1 cellular context compared by ENCODE assay signal in the genomic region with DNA sequence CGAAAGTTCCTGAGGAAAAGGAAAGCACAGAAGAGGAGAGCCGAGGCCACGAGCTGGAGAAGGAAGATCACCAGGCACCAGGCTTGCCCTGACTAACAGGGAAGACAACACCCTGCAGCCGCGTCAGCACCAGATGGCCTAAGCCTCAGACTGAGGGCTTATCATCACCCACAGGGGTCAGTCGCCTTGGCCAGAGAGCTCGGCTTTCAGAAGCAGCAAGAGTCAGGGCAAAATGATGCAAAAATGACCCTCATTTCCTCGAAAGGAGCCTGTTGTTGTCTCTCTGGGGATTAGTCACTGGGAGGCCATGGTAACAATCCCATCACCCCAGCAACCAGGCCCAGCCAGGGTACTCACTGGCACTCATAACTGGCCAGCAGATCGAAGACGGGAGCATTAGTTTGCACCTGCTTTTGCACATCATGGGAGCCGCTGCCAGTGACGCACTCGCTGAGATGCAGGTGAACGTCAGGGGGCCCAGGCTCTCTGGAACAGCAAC.
TF ChIP-seq lines count a peak whose summit lies in the region.

No MANE protein-coding gene starts in this region.

TF ChIP-seq in GM23338, 12 proteins besides CTCF, POLR2A, EP300 and RAD21 (continued from another document):
- TF ChIP-seq, protein P1, sequence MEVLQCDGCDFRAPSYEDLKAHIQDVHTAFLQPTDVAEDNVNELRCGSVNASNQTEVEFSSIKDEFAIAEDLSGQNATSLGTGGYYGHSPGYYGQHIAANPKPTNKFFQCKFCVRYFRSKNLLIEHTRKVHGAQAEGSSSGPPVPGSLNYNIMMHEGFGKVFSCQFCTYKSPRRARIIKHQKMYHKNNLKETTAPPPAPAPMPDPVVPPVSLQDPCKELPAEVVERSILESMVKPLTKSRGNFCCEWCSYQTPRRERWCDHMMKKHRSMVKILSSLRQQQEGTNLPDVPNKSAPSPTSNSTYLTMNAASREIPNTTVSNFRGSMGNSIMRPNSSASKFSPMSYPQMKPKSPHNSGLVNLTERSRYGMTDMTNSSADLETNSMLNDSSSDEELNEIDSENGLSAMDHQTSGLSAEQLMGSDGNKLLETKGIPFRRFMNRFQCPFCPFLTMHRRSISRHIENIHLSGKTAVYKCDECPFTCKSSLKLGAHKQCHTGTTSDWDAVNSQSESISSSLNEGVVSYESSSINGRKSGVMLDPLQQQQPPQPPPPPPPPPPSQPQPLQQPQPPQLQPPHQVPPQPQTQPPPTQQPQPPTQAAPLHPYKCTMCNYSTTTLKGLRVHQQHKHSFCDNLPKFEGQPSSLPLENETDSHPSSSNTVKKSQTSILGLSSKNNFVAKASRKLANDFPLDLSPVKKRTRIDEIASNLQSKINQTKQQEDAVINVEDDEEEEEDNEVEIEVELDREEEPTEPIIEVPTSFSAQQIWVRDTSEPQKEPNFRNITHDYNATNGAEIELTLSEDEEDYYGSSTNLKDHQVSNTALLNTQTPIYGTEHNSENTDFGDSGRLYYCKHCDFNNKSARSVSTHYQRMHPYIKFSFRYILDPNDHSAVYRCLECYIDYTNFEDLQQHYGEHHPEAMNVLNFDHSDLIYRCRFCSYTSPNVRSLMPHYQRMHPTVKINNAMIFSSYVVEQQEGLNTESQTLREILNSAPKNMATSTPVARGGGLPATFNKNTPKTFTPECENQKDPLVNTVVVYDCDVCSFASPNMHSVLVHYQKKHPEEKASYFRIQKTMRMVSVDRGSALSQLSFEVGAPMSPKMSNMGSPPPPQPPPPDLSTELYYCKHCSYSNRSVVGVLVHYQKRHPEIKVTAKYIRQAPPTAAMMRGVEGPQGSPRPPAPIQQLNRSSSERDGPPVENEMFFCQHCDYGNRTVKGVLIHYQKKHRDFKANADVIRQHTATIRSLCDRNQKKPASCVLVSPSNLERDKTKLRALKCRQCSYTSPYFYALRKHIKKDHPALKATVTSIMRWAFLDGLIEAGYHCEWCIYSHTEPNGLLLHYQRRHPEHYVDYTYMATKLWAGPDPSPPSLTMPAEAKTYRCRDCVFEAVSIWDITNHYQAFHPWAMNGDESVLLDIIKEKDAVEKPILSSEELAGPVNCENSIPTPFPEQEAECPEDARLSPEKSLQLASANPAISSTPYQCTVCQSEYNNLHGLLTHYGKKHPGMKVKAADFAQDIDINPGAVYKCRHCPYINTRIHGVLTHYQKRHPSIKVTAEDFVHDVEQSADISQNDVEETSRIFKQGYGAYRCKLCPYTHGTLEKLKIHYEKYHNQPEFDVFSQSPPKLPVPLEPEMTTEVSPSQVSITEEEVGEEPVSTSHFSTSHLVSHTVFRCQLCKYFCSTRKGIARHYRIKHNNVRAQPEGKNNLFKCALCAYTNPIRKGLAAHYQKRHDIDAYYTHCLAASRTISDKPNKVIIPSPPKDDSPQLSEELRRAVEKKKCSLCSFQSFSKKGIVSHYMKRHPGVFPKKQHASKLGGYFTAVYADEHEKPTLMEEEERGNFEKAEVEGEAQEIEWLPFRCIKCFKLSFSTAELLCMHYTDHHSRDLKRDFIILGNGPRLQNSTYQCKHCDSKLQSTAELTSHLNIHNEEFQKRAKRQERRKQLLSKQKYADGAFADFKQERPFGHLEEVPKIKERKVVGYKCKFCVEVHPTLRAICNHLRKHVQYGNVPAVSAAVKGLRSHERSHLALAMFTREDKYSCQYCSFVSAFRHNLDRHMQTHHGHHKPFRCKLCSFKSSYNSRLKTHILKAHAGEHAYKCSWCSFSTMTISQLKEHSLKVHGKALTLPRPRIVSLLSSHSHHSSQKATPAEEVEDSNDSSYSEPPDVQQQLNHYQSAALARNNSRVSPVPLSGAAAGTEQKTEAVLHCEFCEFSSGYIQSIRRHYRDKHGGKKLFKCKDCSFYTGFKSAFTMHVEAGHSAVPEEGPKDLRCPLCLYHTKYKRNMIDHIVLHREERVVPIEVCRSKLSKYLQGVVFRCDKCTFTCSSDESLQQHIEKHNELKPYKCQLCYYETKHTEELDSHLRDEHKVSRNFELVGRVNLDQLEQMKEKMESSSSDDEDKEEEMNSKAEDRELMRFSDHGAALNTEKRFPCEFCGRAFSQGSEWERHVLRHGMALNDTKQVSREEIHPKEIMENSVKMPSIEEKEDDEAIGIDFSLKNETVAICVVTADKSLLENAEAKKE (CRISPR knock-in tag; IDR thresholded peaks at IDR 0.05), result no peak
- TF ChIP-seq POLR2AphosphoS5 (IDR thresholded peaks at IDR 0.05; ENCODE audit: low read depth) (no peak), JUNB (IDR thresholded peaks at IDR 0.05; ENCODE audit: unreplicated experiment) (no peak), REST (IDR thresholded peaks at IDR 0.05; ENCODE audit: unreplicated experiment) (no peak), EZH2 (IDR thresholded peaks at IDR 0.05; ENCODE audit: low read depth, unreplicated experiment) (no peak), NANOG (IDR thresholded peaks at IDR 0.05; ENCODE audit: borderline replicate concordance) (no peak), ZNF331 (CRISPR knock-in tag; IDR thresholded peaks at IDR 0.05; ENCODE audit: low read depth) (no peak), ZNF114 (CRISPR knock-in tag; IDR thresholded peaks at IDR 0.05) (no peak), CREB1 (CRISPR knock-in tag; IDR thresholded peaks at IDR 0.05; ENCODE audit: low read depth) (no peak)
